ENCODE assay signal across 8 cellular contexts in the genomic region with DNA sequence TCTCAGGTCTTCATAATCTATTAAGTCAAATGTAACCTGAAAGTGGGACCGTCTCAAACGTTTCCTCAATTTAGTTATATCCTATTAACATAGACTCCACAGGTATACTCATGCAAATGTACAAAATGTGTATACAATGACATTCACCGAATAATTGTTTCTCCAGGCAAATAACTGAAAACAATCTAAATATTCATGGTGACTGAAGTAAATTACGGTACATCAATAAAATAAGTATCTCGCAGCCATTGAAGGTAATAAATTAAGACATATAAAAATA. TPM values are rescaled to one million over a fixed set of nuclear protein-coding genes. Genes with fewer than 3 reads are reported as not detected.
A peak's percentile ranks its signal among the peaks of the same experiment; 100 is the strongest.
DNase-seq lines count a peak whose midpoint lies in the region; ATAC-seq and TF ChIP-seq lines count a peak whose summit lies in the region.

No MANE protein-coding gene starts in this region.

- peak overlapping the region; percentile 69 for H3K27ac Mint-ChIP-seq in WTC11

- H3K79me2 ChIP-seq in HCT116 (ENCODE audit: insufficient read depth, low read length) (peaks cover 65% of the 10 kb centered on the region), hepatocyte (peaks cover 53% of the 10 kb centered on the region)

- H3K9ac ChIP-seq in HCT116 (ENCODE audit: low read length), result peak overlapping the region; percentile 86

- H3K36me3 Mint-ChIP-seq in WTC11, result peaks cover 47% of the 10 kb centered on the region

- peaks cover 6 to 22% of the 10 kb centered on the region in 2 experiments; a peak in 3 of 4 replicates for H3K4me1 ChIP-seq in HCT116 (ENCODE audit: control insufficient read depth in 1 of 2, insufficient read depth in 2 of 2, low read length in 2 of 2)
- peaks cover 25% of the 10 kb centered on the region for H3K4me1 ChIP-seq in hepatocyte (ENCODE audit: insufficient read depth)

- H3K36me3 ChIP-seq in HCT116 (ENCODE audit: control insufficient read depth in 1 of 2, insufficient read depth in 2 of 2, low read length in 2 of 2), result peaks cover 17 to 41% of the 10 kb centered on the region in 2 experiments
- no peaks in the 10 kb centered on the region for H3K36me3 ChIP-seq in hepatocyte (replicated peaks; ENCODE audit: insufficient read depth, low read depth)

- DNase-seq in HCT116 (ENCODE audit: low read depth, low spot score) (no peak), WTC11 (ENCODE audit: low spot score) (no peak), hepatocyte (ENCODE audit: low spot score) (no peak), putamen (ENCODE audit: low spot score) (no peak), GM19238 (ENCODE audit: insufficient read length, low spot score) (no peak)

- H2AFZ ChIP-seq in HCT116 (ENCODE audit: low read depth, low read length, poor library complexity, severe bottlenecking) (no peak overlapping the region), hepatocyte (peak overlapping the region; percentile 79)

- H3K4me3 ChIP-seq in HCT116 (replicated peaks in 1 of 2; ENCODE audit: low read depth in 1 of 2, low read length in 2 of 2) (peak overlapping the region; percentile 73 to 92), hepatocyte (peak overlapping the region; percentile 77), skin epidermis (peak overlapping the region; percentile 58 to 84 (median 71))

- BruUV-seq in HCT116 (replicated peaks; lab: Mats Ljungman, UMichigan), result TSS peak; percentile 61

- RAD21 ChIA-PET in HCT116 (lab: Charles Lee; ENCODE audit: low non-redundant PET in 1 of 2, low total read pairs in 2 of 2, uncharacterized antibody in 2 of 2, unreplicated experiment in 2 of 2), result no interaction called here

- H3K27me3 ChIP-seq in HCT116 (ENCODE audit: insufficient read depth, low read length) (no peaks in the 10 kb centered on the region), hepatocyte (no peaks in the 10 kb centered on the region)

- CTCF ChIA-PET in HCT116 (lab: Charles Lee), result no interaction called here
- CTCF ChIA-PET in WTC11 (lab: Charles Lee), result no interaction called here

- H3K4me2 ChIP-seq in HCT116 (ENCODE audit: low read length), result peak overlapping the region; percentile 86
- peak overlapping the region; percentile 80 for H3K4me2 ChIP-seq in hepatocyte

- H3K27ac ChIP-seq in HCT116 (ENCODE audit: low read depth, low read length) (peak overlapping the region; percentile 60; the same call in 1 of the 2 replicates), hepatocyte (peak overlapping the region; percentile 78), skin epidermis (peak overlapping the region; percentile 35 to 91 (median 78))

- H3K9me3 ChIP-seq in HCT116 (ENCODE audit: control insufficient read depth in 1 of 2, insufficient read depth in 1 of 2, low read depth in 1 of 2, low read length in 2 of 2), result no peaks in the 10 kb centered on the region
- no peaks in the 10 kb centered on the region for H3K9me3 ChIP-seq in hepatocyte (ENCODE audit: low read depth)

- no peak for TF ChIP-seq RAD21 in HCT116 (IDR thresholded peaks at IDR 0.05; ENCODE audit: low read depth)

- TF ChIP-seq POLR2A in HCT116 (IDR thresholded peaks at IDR 0.05; ENCODE audit: borderline replicate concordance, extremely low read depth, insufficient read depth, insufficient read length), result no peak

- ATAC-seq in HCT116 (no peak), WTC11 (no peak), HG03442 (IDR thresholded peaks at IDR 0.05; ENCODE audit: unreplicated experiment) (no peak), HG02763 (IDR thresholded peaks at IDR 0.05; ENCODE audit: unreplicated experiment) (no peak)

- H3K4me1 Mint-ChIP-seq in WTC11, result peaks cover 16% of the 10 kb centered on the region

- H3K9me2 ChIP-seq in HCT116 (ENCODE audit: insufficient read depth) (no peaks in the 10 kb centered on the region), hepatocyte (replicated peaks; ENCODE audit: insufficient read depth) (no peaks in the 10 kb centered on the region)

- 2% methylated on average over 5 of the region's 5 CpGs for WGBS in hepatocyte (ENCODE audit: low lambda C conversion rate, missing lambda C conversion rate)

- POLR2A ChIA-PET in HCT116 (lab: Charles Lee) (no interaction called here), WTC11 (lab: Charles Lee) (no interaction called here)

- TF ChIP-seq CTCF in HCT116 (IDR thresholded peaks at IDR 0.05 in 2 of 3, conservative IDR thresholded peaks at IDR 0.05 in 1 of 3; ENCODE audit: borderline replicate concordance in 1 of 3, insufficient read depth in 1 of 3, low read depth in 2 of 3, low read length in 2 of 3), result no peak
- TF ChIP-seq CTCF in WTC11 (IDR thresholded peaks at IDR 0.05), result no peak
- no peak for TF ChIP-seq CTCF in hepatocyte (IDR thresholded peaks at IDR 0.05; ENCODE audit: poor library complexity)

- no peaks in the 10 kb centered on the region for H3K9me3 Mint-ChIP-seq in WTC11

- intact Hi-C loops in HCT116 (cut with micrococcal nuclease), result no loop called here

- H3K27me3 Mint-ChIP-seq in WTC11 (ENCODE audit: low read depth), result no peaks in the 10 kb centered on the region

- H4K20me1 ChIP-seq in HCT116 (ENCODE audit: insufficient read depth) (peaks cover 13% of the 10 kb centered on the region; the same call in 1 of the 2 replicates), hepatocyte (ENCODE audit: insufficient read depth, poor library complexity, severe bottlenecking) (no peaks in the 10 kb centered on the region)

- peak overlapping the region; percentile 98 for H3K4me3 Mint-ChIP-seq in WTC11

TF ChIP-seq in HCT116, 20 proteins besides CTCF, POLR2A, EP300 and RAD21 (continues in another document):
- TF ChIP-seq SIN3A (IDR thresholded peaks at IDR 0.05; ENCODE audit: low read depth) (no peak), EZH2 (IDR thresholded peaks at IDR 0.05) (no peak), SP1 (IDR thresholded peaks at IDR 0.05; ENCODE audit: low read depth) (no peak), SRF (IDR thresholded peaks at IDR 0.05; ENCODE audit: low read depth) (no peak)
- TF ChIP-seq, protein P1, sequence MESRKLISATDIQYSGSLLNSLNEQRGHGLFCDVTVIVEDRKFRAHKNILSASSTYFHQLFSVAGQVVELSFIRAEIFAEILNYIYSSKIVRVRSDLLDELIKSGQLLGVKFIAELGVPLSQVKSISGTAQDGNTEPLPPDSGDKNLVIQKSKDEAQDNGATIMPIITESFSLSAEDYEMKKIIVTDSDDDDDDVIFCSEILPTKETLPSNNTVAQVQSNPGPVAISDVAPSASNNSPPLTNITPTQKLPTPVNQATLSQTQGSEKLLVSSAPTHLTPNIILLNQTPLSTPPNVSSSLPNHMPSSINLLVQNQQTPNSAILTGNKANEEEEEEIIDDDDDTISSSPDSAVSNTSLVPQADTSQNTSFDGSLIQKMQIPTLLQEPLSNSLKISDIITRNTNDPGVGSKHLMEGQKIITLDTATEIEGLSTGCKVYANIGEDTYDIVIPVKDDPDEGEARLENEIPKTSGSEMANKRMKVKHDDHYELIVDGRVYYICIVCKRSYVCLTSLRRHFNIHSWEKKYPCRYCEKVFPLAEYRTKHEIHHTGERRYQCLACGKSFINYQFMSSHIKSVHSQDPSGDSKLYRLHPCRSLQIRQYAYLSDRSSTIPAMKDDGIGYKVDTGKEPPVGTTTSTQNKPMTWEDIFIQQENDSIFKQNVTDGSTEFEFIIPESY (IDR thresholded peaks at IDR 0.05; ENCODE audit: extremely low read depth, insufficient replicate concordance, low read length), result no peak
- TF ChIP-seq, protein P2, sequence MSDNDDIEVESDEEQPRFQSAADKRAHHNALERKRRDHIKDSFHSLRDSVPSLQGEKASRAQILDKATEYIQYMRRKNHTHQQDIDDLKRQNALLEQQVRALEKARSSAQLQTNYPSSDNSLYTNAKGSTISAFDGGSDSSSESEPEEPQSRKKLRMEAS (IDR thresholded peaks at IDR 0.05), result no peak

TF ChIP-seq in WTC11, 78 proteins besides CTCF, POLR2A, EP300 and RAD21:
- TF ChIP-seq CBFB (CRISPR knock-in tag; IDR thresholded peaks at IDR 0.05; ENCODE audit: low read depth) (no peak), ZBTB21 (CRISPR knock-in tag; IDR thresholded peaks at IDR 0.05; ENCODE audit: borderline replicate concordance) (no peak)
TF ChIP-seq in WTC11: peak in this region for 0.

RNA-seq across cellular contexts. Expression of a gene that starts 0.5 kb away (rescaled TPM):
- total RNA-seq in HCT116 (2021; ENCODE audit: unreplicated experiment), result 279 TPM
- 124 and 161 TPM in 2 replicates for polyA plus RNA-seq in HCT116 (2012)
- 198 to 220 TPM (median 199 TPM) in 3 replicates for total RNA-seq in WTC11 (2021)
- total RNA-seq in hepatocyte, result 158 and 180 TPM in 2 replicates
- polyA plus RNA-seq in hepatocyte, result 74.4 and 76.7 TPM in 2 replicates

RNA-seq across cellular contexts. Expression of a gene that starts 32.1 kb away (rescaled TPM):
- total RNA-seq in HCT116 (2021; ENCODE audit: unreplicated experiment) (48.2 TPM), WTC11 (2021) (26.6 to 32.3 TPM (median 32.2 TPM) in 3 replicates), hepatocyte (17.3 and 28.9 TPM in 2 replicates)
- polyA plus RNA-seq in HCT116 (2012), result 10.0 and 14.2 TPM in 2 replicates
- 17.5 and 25.6 TPM in 2 replicates for polyA plus RNA-seq in hepatocyte

RNA-seq across cellular contexts. Expression of a gene that starts 32.7 kb away (rescaled TPM):
- total RNA-seq in HCT116 (2021; ENCODE audit: unreplicated experiment) (7.0 TPM), WTC11 (2021) (12.2 to 15.0 TPM (median 14.3 TPM) in 3 replicates), hepatocyte (2.0 and 5.9 TPM in 2 replicates)
- 1.0 and 1.6 TPM in 2 replicates for polyA plus RNA-seq in HCT116 (2012)
- polyA plus RNA-seq in hepatocyte, result 2.8 and 5.1 TPM in 2 replicates
